In genomic region chr1:206366131-206366530, GRCh38 we compare ENCODE assay signal across 8 cellular contexts.
DNase-seq lines count a peak whose midpoint lies in the region; ATAC-seq, FAIRE-seq and TF ChIP-seq lines count a peak whose summit lies in the region.
"Not testable (repeated sequence)": the region's sequence is repeated elsewhere in the genome, so short reads cannot be mapped to it uniquely, and the experiment has no call there.

No MANE protein-coding gene starts in this region.

- not testable (repeated sequence) for H4K91ac ChIP-seq in IMR-90 (ENCODE audit: insufficient read depth, low read depth, low read length)

- not testable (repeated sequence) for TF ChIP-seq POLR2A in IMR-90 (IDR thresholded peaks at IDR 0.05; ENCODE audit: low read depth, low read length); HepG2 (IDR thresholded peaks at IDR 0.05; ENCODE audit: insufficient read depth in 1 of 2, low read depth in 2 of 2, low read length in 2 of 2)

- not testable (repeated sequence) for H2AFZ ChIP-seq in IMR-90 (replicated peaks; ENCODE audit: low read length, poor library complexity); HepG2 (ENCODE audit: low read length)

- H4K5ac ChIP-seq in IMR-90 (ENCODE audit: low read depth, low read length) = not testable (repeated sequence)

- H2AK9ac ChIP-seq in IMR-90 (replicated peaks; ENCODE audit: low read depth, low read length, poor library complexity) = not testable (repeated sequence)

- TF ChIP-seq CTCF in AG04449 (IDR thresholded peaks at IDR 0.05; ENCODE audit: insufficient read depth, low read length, missing control alignments); IMR-90 (conservative IDR thresholded peaks at IDR 0.05; ENCODE audit: low read depth, low read length); foreskin fibroblast (IDR thresholded peaks at IDR 0.05; ENCODE audit: low read depth, low read length); HepG2 (CRISPR knock-in tag; IDR thresholded peaks at IDR 0.05): not testable (repeated sequence)

- WGBS in IMR-90 (ENCODE audit: extremely low coverage in 2 of 2, insufficient read length in 1 of 2), 2 experiments = no CpG with 5 or more reads among the region's 5 CpGs
- WGBS in HepG2 (ENCODE audit: low lambda C conversion rate) = 3% methylated on average over 4 of the region's 5 CpGs

- not testable (repeated sequence) for H3K9ac ChIP-seq in IMR-90 (ENCODE audit: low read depth, low read length); HepG2 (ENCODE audit: insufficient read depth, low read depth, low read length)

- not testable (repeated sequence) for FAIRE-seq in HepG2 (lab: Jason Lieb, UNC)

- not testable (repeated sequence) for TF ChIP-seq RAD21 in IMR-90 (IDR thresholded peaks at IDR 0.05; ENCODE audit: low read length); HepG2 (CRISPR knock-in tag; IDR thresholded peaks at IDR 0.05)

- not testable (repeated sequence) for H3K36me3 ChIP-seq in IMR-90 (ENCODE audit: control insufficient read depth, insufficient read depth, low read length); HepG2 (replicated peaks in 1 of 2; ENCODE audit: control insufficient read depth in 1 of 2, insufficient read depth in 2 of 2, low read length in 2 of 2)

- H3K18ac ChIP-seq in IMR-90 (ENCODE audit: low read depth, low read length) = not testable (repeated sequence)

- not testable (repeated sequence) for H3K27me3 ChIP-seq in IMR-90 (ENCODE audit: control insufficient read depth, insufficient read depth, low read length); HepG2 (ENCODE audit: control insufficient read depth in 1 of 2, insufficient read depth in 2 of 2, low read length in 2 of 2)

- not testable (repeated sequence) for H3K9me3 ChIP-seq in IMR-90 (ENCODE audit: control insufficient read depth, insufficient read depth, low read length); HepG2 (ENCODE audit: low read length)

- not testable (repeated sequence) for H2BK15ac ChIP-seq in IMR-90 (ENCODE audit: low read depth, low read length)

- not testable (repeated sequence) for H3K4me2 ChIP-seq in IMR-90 (ENCODE audit: low read depth, low read length)
- peak overlapping the region; percentile 32 for H3K4me2 ChIP-seq in HepG2 (ENCODE audit: low read depth, low read length)

- TF ChIP-seq EP300 in HepG2 (IDR thresholded peaks at IDR 0.05; ENCODE audit: low read depth in 2 of 2, low read length in 2 of 2) = peak in 1 of 2 experiments; percentile 40; a peak in 1 of 4 replicates
- peak; percentile 42; the same call in 1 of the 2 replicates for TF ChIP-seq EP300 in HepG2 (CRISPR knock-in tag; IDR thresholded peaks at IDR 0.05; ENCODE audit: borderline replicate concordance)

- dilution Hi-C loops in IMR-90 (cut with HindIII; ENCODE audit: low sequenced_read_pairs, unreplicated experiment) = not testable (repeated sequence)

- H3K4ac ChIP-seq in IMR-90 (ENCODE audit: low read depth, low read length) = not testable (repeated sequence)

- H2BK20ac ChIP-seq in IMR-90 (ENCODE audit: low read depth, low read length) = not testable (repeated sequence)

- H2BK5ac ChIP-seq in IMR-90 (ENCODE audit: low read depth, low read length, poor library complexity, severe bottlenecking) = not testable (repeated sequence)

- H3K27ac ChIP-seq in IMR-90 (ENCODE audit: insufficient read depth, low read length) = not testable (repeated sequence)
- peak overlapping the region; percentile 59 for H3K27ac ChIP-seq in HepG2 (ENCODE audit: extremely low read length, insufficient read depth, low read length)

- H2AK5ac ChIP-seq in IMR-90 (ENCODE audit: low read depth, low read length) = not testable (repeated sequence)

- not testable (repeated sequence) for H3K79me1 ChIP-seq in IMR-90 (ENCODE audit: low read depth in 1 of 2, low read length in 2 of 2)

- not testable (repeated sequence) for H3K79me2 ChIP-seq in HepG2 (ENCODE audit: insufficient read depth, low read length)

- in situ Hi-C loops in G401 (cut with HindIII; ENCODE audit: low sequenced_read_pairs); IMR-90 (cut with MboI; ENCODE audit: low sequenced_read_pairs); HepG2 (cut with HindIII; ENCODE audit: extremely low pct_ligation_motif_present, low pct_unique_long_range_greater_than_20kb): not testable (repeated sequence)

- H3K14ac ChIP-seq in IMR-90 (replicated peaks; ENCODE audit: low read depth, low read length) = not testable (repeated sequence)

- H4K20me1 ChIP-seq in IMR-90 (ENCODE audit: insufficient read depth, low read length); HepG2 (ENCODE audit: insufficient read depth, low read length): not testable (repeated sequence)

- not testable (repeated sequence) for ATAC-seq in IMR-90 (ENCODE audit: low read depth)
- peak; percentile 54 for ATAC-seq in SK-N-SH treated with all-trans-retinoic acid at 6 μM for 48 hours
- ATAC-seq in HepG2 = peak; percentile 88
- peak; percentile 44 for ATAC-seq in sciatic nerve

- not testable (repeated sequence) for H3K23ac ChIP-seq in IMR-90 (ENCODE audit: low read depth, low read length)

- H3K56ac ChIP-seq in IMR-90 (ENCODE audit: extremely low read depth, insufficient read depth, low read length) = not testable (repeated sequence)

- not testable (repeated sequence) for H4K8ac ChIP-seq in IMR-90 (ENCODE audit: low read depth in 2 of 2, low read length in 2 of 2)

- H2BK120ac ChIP-seq in IMR-90 (ENCODE audit: low read depth, low read length) = not testable (repeated sequence)

- H3K9me1 ChIP-seq in IMR-90 (ENCODE audit: insufficient read depth, low read length) = not testable (repeated sequence)

- not testable (repeated sequence) for H3K4me1 ChIP-seq in IMR-90 (ENCODE audit: control insufficient read depth, insufficient read depth, low read length)
- peaks cover 13% of the 10 kb centered on the region; the same call in 1 of the 2 replicates for H3K4me1 ChIP-seq in HepG2 (ENCODE audit: insufficient read depth, low read length)

- DNase-seq in AG04449 (ENCODE audit: low read depth, low spot score) = peak; percentile 9
- DNase-seq in G401 (ENCODE audit: low spot score) = peak; percentile 3
- peak; percentile 0 for DNase-seq in IMR-90
- peak; percentile 25 for DNase-seq in dedifferentiated amniotic fluid mesenchymal stem cell (ENCODE audit: extremely low spot score)
- DNase-seq in foreskin fibroblast = peak; percentile 68 to 78
- peak; percentile 83 for DNase-seq in HepG2 (ENCODE audit: low spot score)
- DNase-seq in sciatic nerve (ENCODE audit: low spot score) = not testable (repeated sequence)

- H3K4me3 ChIP-seq in AG04449 (ENCODE audit: low read depth, low read length); IMR-90 (ENCODE audit: insufficient read depth, low read depth, low read length); foreskin fibroblast (ENCODE audit: low read depth in 1 of 2, low read length in 2 of 2); HepG2 (replicated peaks in 1 of 3; ENCODE audit: insufficient read depth in 1 of 3, low read depth in 2 of 3, low read length in 3 of 3): not testable (repeated sequence)

- POLR2A ChIA-PET in AG04449 (lab: Yijun Ruan, JAX); IMR-90 (lab: Charles Lee; ENCODE audit: unreplicated experiment); HepG2 (lab: Yijun Ruan, JAX): not testable (repeated sequence)

- intact Hi-C loops in IMR-90 (cut with micrococcal nuclease); HepG2 (cut with micrococcal nuclease; ENCODE audit: unreplicated experiment); sciatic nerve (cut with DNase I): not testable (repeated sequence)

- CTCF ChIA-PET in AG04449 (lab: Yijun Ruan, JAX); IMR-90 (lab: Yijun Ruan, JAX); HepG2 (lab: Yijun Ruan, JAX; ENCODE audit: low intra/inter-chr PET ratio, low total read pairs): not testable (repeated sequence)

- BruUV-seq in IMR-90 (replicated peaks; lab: Mats Ljungman, UMichigan); HepG2 (replicated peaks; lab: Mats Ljungman, UMichigan): not testable (repeated sequence)

TF ChIP-seq in HepG2, 621 proteins besides CTCF, POLR2A, EP300 and RAD21 (continues in another document):
- TF ChIP-seq SOX5 (CRISPR knock-in tag; IDR thresholded peaks at IDR 0.05; ENCODE audit: borderline replicate concordance) = peak; percentile 39; the same call in 1 of the 2 replicates
- not testable (repeated sequence) for TF ChIP-seq SOX6, NR2F6 (IDR thresholded peaks at IDR 0.05)
- peak; percentile 43 for TF ChIP-seq SOX6 (CRISPR knock-in tag; IDR thresholded peaks at IDR 0.05)
- TF ChIP-seq NR2F6 (CRISPR knock-in tag; IDR thresholded peaks at IDR 0.05) = 0 out of 2 replicates have a peak, but pooled peaks have one; percentile 34
- TF ChIP-seq RXRA (CRISPR knock-in tag; IDR thresholded peaks at IDR 0.05) = peak; percentile 28; the same call in 1 of the 2 replicates
- TF ChIP-seq TEAD3 (CRISPR knock-in tag; optimal IDR thresholded peaks at IDR 0.05; ENCODE audit: borderline replicate concordance) = peak; percentile 76
